In genomic region chr3:3189102-3189727, GRCh38 we compare ENCODE assay signal across 1 cellular context.
TF ChIP-seq lines count a peak whose summit lies in the region.

No MANE protein-coding gene starts in this region.

TF ChIP-seq in HepG2, 621 proteins besides CTCF, POLR2A, EP300 and RAD21 (continued from another document):
- TF ChIP-seq, protein P1, sequence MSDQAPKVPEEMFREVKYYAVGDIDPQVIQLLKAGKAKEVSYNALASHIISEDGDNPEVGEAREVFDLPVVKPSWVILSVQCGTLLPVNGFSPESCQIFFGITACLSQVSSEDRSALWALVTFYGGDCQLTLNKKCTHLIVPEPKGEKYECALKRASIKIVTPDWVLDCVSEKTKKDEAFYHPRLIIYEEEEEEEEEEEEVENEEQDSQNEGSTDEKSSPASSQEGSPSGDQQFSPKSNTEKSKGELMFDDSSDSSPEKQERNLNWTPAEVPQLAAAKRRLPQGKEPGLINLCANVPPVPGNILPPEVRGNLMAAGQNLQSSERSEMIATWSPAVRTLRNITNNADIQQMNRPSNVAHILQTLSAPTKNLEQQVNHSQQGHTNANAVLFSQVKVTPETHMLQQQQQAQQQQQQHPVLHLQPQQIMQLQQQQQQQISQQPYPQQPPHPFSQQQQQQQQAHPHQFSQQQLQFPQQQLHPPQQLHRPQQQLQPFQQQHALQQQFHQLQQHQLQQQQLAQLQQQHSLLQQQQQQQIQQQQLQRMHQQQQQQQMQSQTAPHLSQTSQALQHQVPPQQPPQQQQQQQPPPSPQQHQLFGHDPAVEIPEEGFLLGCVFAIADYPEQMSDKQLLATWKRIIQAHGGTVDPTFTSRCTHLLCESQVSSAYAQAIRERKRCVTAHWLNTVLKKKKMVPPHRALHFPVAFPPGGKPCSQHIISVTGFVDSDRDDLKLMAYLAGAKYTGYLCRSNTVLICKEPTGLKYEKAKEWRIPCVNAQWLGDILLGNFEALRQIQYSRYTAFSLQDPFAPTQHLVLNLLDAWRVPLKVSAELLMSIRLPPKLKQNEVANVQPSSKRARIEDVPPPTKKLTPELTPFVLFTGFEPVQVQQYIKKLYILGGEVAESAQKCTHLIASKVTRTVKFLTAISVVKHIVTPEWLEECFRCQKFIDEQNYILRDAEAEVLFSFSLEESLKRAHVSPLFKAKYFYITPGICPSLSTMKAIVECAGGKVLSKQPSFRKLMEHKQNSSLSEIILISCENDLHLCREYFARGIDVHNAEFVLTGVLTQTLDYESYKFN (CRISPR knock-in tag; conservative IDR thresholded peaks at IDR 0.05) = no peak
- no peak for TF ChIP-seq KLF9 (CRISPR knock-in tag; IDR thresholded peaks at IDR 0.05; ENCODE audit: low read depth)
- no peak for TF ChIP-seq ZNF737 (CRISPR knock-in tag; IDR thresholded peaks at IDR 0.05; ENCODE audit: borderline replicate concordance)
- no peak for TF ChIP-seq TEAD2 (CRISPR knock-in tag; IDR thresholded peaks at IDR 0.05)
- no peak for TF ChIP-seq ZNF430 (CRISPR knock-in tag; IDR thresholded peaks at IDR 0.05)
- TF ChIP-seq KLF11 (CRISPR knock-in tag; IDR thresholded peaks at IDR 0.05) = no peak
- no peak for TF ChIP-seq TGIF2 (CRISPR knock-in tag; IDR thresholded peaks at IDR 0.05)
- TF ChIP-seq, protein P2, sequence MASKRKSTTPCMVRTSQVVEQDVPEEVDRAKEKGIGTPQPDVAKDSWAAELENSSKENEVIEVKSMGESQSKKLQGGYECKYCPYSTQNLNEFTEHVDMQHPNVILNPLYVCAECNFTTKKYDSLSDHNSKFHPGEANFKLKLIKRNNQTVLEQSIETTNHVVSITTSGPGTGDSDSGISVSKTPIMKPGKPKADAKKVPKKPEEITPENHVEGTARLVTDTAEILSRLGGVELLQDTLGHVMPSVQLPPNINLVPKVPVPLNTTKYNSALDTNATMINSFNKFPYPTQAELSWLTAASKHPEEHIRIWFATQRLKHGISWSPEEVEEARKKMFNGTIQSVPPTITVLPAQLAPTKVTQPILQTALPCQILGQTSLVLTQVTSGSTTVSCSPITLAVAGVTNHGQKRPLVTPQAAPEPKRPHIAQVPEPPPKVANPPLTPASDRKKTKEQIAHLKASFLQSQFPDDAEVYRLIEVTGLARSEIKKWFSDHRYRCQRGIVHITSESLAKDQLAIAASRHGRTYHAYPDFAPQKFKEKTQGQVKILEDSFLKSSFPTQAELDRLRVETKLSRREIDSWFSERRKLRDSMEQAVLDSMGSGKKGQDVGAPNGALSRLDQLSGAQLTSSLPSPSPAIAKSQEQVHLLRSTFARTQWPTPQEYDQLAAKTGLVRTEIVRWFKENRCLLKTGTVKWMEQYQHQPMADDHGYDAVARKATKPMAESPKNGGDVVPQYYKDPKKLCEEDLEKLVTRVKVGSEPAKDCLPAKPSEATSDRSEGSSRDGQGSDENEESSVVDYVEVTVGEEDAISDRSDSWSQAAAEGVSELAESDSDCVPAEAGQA (IDR thresholded peaks at IDR 0.05; ENCODE audit: low read depth) = no peak
- TF ChIP-seq, protein P2 (CRISPR knock-in tag; IDR thresholded peaks at IDR 0.05; ENCODE audit: borderline replicate concordance) = no peak
